9 cellular contexts compared by ENCODE assay signal in genomic region chr4:83054928-83055327, GRCh38. TPM values are rescaled to one million over a fixed set of nuclear protein-coding genes. Genes with fewer than 3 reads are reported as not detected.
A peak's percentile ranks its signal among the peaks of the same experiment; 100 is the strongest.
DNase-seq lines count a peak whose midpoint lies in the region; ATAC-seq, FAIRE-seq and TF ChIP-seq lines count a peak whose summit lies in the region.
"Had no signal": no experiment of that assay in that cellular context is flagged by ENCODE, and none has a peak within 500 bp of the region (broad histone marks: within the 10 kb centered on the region; RNA-seq: fewer than 3 reads in every experiment).

No MANE protein-coding gene starts in this region.

- intact Hi-C loops in esophagus squamous epithelium (cut with DNase I), result no loop called here

- no peaks in the 10 kb centered on the region for H3K27me3 ChIP-seq in BJ (ENCODE audit: control insufficient read depth, insufficient read depth, low read length)
- H3K27me3 ChIP-seq in esophagus squamous epithelium, result no peaks in the 10 kb centered on the region

- no peaks in the 10 kb centered on the region for H3K9me3 ChIP-seq in esophagus squamous epithelium

- no peaks in the 10 kb centered on the region for H3K4me1 ChIP-seq in esophagus squamous epithelium

- H3K4me3 ChIP-seq in BJ (ENCODE audit: low read depth, low read length), result no peak overlapping the region
- no peak overlapping the region for H3K4me3 ChIP-seq in esophagus squamous epithelium
- H3K4me3 ChIP-seq: SK-N-MC had no signal

- CTCF ChIA-PET in BJ (lab: Yijun Ruan, JAX), result interaction anchor here (0.6 to 6.0 kb wide), 11 partner anchors 9 to 227 kb away, joined by 3 to 29 read pairs (median 4); partner anchors contain the start of genes COPS4 and COQ2

- FAIRE-seq in GM18507 (lab: Jason Lieb, UNC), result peak; percentile 18

- ATAC-seq in SK-N-SH treated with all-trans-retinoic acid at 6 μM for 48 hours (peak; percentile 34; the same call in 1 of the 3 replicates), GM21390 (IDR thresholded peaks at IDR 0.05; ENCODE audit: unreplicated experiment) (no peak), GM19463 (IDR thresholded peaks at IDR 0.05; ENCODE audit: unreplicated experiment) (no peak)

- TF ChIP-seq CTCF in BJ (IDR thresholded peaks at IDR 0.05; ENCODE audit: insufficient read depth, low read depth, low read length) (peak; percentile 40), esophagus squamous epithelium (IDR thresholded peaks at IDR 0.05) (peak in 3 of 6 experiments; percentile 20 to 50 (median 24))

- DNase-seq in BJ (ENCODE audit: low read depth) (no peak), GM18507 (ENCODE audit: extremely low spot score, insufficient read length, low read depth) (no peak), iris pigment epithelial cell (ENCODE audit: low read depth) (peak; percentile 18), esophagus squamous epithelium (lab: John Stamatoyannopoulos, UW) (no peak)
- no peak for DNase-seq in activated CD8-positive, alpha-beta memory T cell treated with anti-CD3 and anti-CD28 coated beads, Interleukin-2, amount 50 U/mL, for 48 hours

- peaks cover 10% of the 10 kb centered on the region for H3K36me3 ChIP-seq in BJ (ENCODE audit: control insufficient read depth, insufficient read depth, low read length)
- H3K36me3 ChIP-seq in esophagus squamous epithelium, result peaks cover 10 to 94% (median 12%) of the 10 kb centered on the region in 3 donors

- POLR2A ChIA-PET in BJ (lab: Charles Lee), result no interaction called here

- TF ChIP-seq POLR2A in esophagus squamous epithelium (IDR thresholded peaks at IDR 0.05), result no peak

- H3K27ac ChIP-seq in esophagus squamous epithelium, result no peak overlapping the region
- H3K27ac ChIP-seq: SK-N-MC had no signal

TF ChIP-seq in SK-N-SH treated with all-trans-retinoic acid at 6 μM for 48 hours, 23 proteins besides CTCF, POLR2A, EP300 and RAD21:
- no peak for TF ChIP-seq TSHZ2 (CRISPR knock-in tag; IDR thresholded peaks at IDR 0.05)
- TF ChIP-seq, protein P1, sequence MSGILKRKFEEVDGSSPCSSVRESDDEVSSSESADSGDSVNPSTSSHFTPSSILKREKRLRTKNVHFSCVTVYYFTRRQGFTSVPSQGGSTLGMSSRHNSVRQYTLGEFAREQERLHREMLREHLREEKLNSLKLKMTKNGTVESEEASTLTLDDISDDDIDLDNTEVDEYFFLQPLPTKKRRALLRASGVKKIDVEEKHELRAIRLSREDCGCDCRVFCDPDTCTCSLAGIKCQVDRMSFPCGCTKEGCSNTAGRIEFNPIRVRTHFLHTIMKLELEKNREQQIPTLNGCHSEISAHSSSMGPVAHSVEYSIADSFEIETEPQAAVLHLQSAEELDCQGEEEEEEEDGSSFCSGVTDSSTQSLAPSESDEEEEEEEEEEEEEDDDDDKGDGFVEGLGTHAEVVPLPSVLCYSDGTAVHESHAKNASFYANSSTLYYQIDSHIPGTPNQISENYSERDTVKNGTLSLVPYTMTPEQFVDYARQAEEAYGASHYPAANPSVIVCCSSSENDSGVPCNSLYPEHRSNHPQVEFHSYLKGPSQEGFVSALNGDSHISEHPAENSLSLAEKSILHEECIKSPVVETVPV (CRISPR knock-in tag; IDR thresholded peaks at IDR 0.05), result no peak
- TF ChIP-seq, protein P2, sequence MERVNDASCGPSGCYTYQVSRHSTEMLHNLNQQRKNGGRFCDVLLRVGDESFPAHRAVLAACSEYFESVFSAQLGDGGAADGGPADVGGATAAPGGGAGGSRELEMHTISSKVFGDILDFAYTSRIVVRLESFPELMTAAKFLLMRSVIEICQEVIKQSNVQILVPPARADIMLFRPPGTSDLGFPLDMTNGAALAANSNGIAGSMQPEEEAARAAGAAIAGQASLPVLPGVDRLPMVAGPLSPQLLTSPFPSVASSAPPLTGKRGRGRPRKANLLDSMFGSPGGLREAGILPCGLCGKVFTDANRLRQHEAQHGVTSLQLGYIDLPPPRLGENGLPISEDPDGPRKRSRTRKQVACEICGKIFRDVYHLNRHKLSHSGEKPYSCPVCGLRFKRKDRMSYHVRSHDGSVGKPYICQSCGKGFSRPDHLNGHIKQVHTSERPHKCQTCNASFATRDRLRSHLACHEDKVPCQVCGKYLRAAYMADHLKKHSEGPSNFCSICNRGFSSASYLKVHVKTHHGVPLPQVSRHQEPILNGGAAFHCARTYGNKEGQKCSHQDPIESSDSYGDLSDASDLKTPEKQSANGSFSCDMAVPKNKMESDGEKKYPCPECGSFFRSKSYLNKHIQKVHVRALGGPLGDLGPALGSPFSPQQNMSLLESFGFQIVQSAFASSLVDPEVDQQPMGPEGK (CRISPR knock-in tag; IDR thresholded peaks at IDR 0.05; ENCODE audit: borderline replicate concordance), result no peak
- TF ChIP-seq ZFP30 (CRISPR knock-in tag; IDR thresholded peaks at IDR 0.05), result no peak

RNA-seq across cellular contexts. Expression of gene COPS4, which starts 19.9 kb away (rescaled TPM):
- polyA plus RNA-seq in BJ (2011; rRNA removed), result 70.2 and 87.7 TPM in 2 replicates
- 10.3 and 12.2 TPM in 2 replicates for polyA minus RNA-seq in BJ (2011; rRNA and poly(A)+ RNA removed)
- total RNA-seq in esophagus squamous epithelium, result 10 to 100 TPM; 22.5 to 56.8 (median 39.9) TPM

RNA-seq across cellular contexts. Expression of gene LIN54, which starts 44.3 kb away (rescaled TPM):
- polyA plus RNA-seq in BJ (2011; rRNA removed), result 14.7 and 18.8 TPM in 2 replicates
- 21.6 and 30.4 TPM in 2 replicates for polyA minus RNA-seq in BJ (2011; rRNA and poly(A)+ RNA removed)
- total RNA-seq in esophagus squamous epithelium, result 10 to 100 TPM; 14.7 to 23.0 (median 16.4) TPM

RNA-seq across cellular contexts. Expression of gene PLAC8, which starts 59.6 kb away (rescaled TPM):
- polyA plus RNA-seq in BJ (2011; rRNA removed), result 13.7 and 20.2 TPM in 2 replicates
- 7.0 and 7.1 TPM in 2 replicates for polyA minus RNA-seq in BJ (2011; rRNA and poly(A)+ RNA removed)
- total RNA-seq in esophagus squamous epithelium, result 100 to 1,000 TPM in 1 of 4 donors, 10 to 100 TPM in 3; 17.6 to 130 (median 72.1) TPM
